ENCODE assay signal across 6 cellular contexts in genomic region chr10:47316131-47316530, GRCh38. TPM values are rescaled to one million over a fixed set of nuclear protein-coding genes. Genes with fewer than 3 reads are reported as not detected.
"Had no signal": no experiment of that assay in that cellular context is flagged by ENCODE, and none has a peak within 500 bp of the region (broad histone marks: within the 10 kb centered on the region; RNA-seq: fewer than 3 reads in every experiment).

No MANE protein-coding gene starts in this region.

- H3K27ac Mint-ChIP-seq: GM23338 had no signal

- H3K4me1 Mint-ChIP-seq: GM23338, H9 had no signal

- DNase-seq: H9, HCEC 1CT, IMR-90 had no signal

- ATAC-seq: GM23338 had no signal

- H3K9me3 Mint-ChIP-seq: GM23338, H9 had no signal

- H3K4me3 Mint-ChIP-seq: GM23338, H9 had no signal

RNA-seq across cellular contexts. Expression of gene GDF2, which starts 6.1 kb away (rescaled TPM):
- total RNA-seq: GM23338, H1, H9, HT-29 had no signal

RNA-seq across cellular contexts. Expression of gene GDF10, which starts 16.1 kb away (rescaled TPM):
- total RNA-seq: HT-29, IMR-90 had no signal

RNA-seq across cellular contexts. Expression of gene RBP3, which starts 32.0 kb away (rescaled TPM):
- total RNA-seq: GM23338, H1, H9, IMR-90 had no signal
